Comparison of ENCODE assay signal across 23 cellular contexts in genomic region chrX:12021708-12022107, GRCh38.
"Had no signal": no experiment of that assay in that cellular context is flagged by ENCODE, and none has a peak within 500 bp of the region (broad histone marks: within the 10 kb centered on the region; RNA-seq: fewer than 3 reads in every experiment).

No MANE protein-coding gene starts in this region.

- H3K27ac ChIP-seq: Peyer's patch, RWPE1 had no signal

- H3K27me3 ChIP-seq: MG63, Peyer's patch had no signal

- H3K4me1 ChIP-seq: Peyer's patch had no signal

- H3K9me3 ChIP-seq: MG63, Peyer's patch had no signal

- H3K36me3 ChIP-seq: MG63, Peyer's patch had no signal

- H3K4me3 ChIP-seq: MG63, Peyer's patch had no signal

- DNase-seq: activated CD4-positive, alpha-beta T cell treated with anti-CD3 and anti-CD28 coated beads for 48 hours; activated CD4-positive, alpha-beta T cell treated with anti-CD3 and anti-CD28 coated beads, Interleukin-2, amount 50 U/mL, for 4 hours; activated CD4-positive, CD25-positive, alpha-beta regulatory T cell treated with anti-CD3 and anti-CD28 coated beads, Interleukin-2, amount 50 U/mL, for 72 hours; activated CD8-positive, alpha-beta T cell treated with anti-CD3 and anti-CD28 coated beads, Interleukin-2, amount 10 ng/mL, durations not matched to agents 7 days and 5 days; activated effector memory CD4-positive, alpha-beta T cell treated with Interleukin-2 at 50 U/mL for 16 hours; activated naive CD4-positive, alpha-beta T cell treated with anti-CD3 and anti-CD28 coated beads for 36 hours; activated naive CD8-positive, alpha-beta T cell treated with anti-CD3 and anti-CD28 coated beads for 36 hours; activated T-cell treated with anti-CD3 and anti-CD28 coated beads, Interleukin-2, amount 50 U/mL, for 24 hours; anterior cingulate cortex; MG63; MV-4-11; NCI-H1105; NCI-H1436; NCI-H1694 treated with DMSO at 0.1 percent for 48 hours; NCI-H2029 treated with DMSO at 0.1 percent for 48 hours; NCI-H345; NCI-H510A; NCI-H526 treated with DMSO at 0.1 percent for 48 hours; NK-92 treated with Interleukin-12 subunit alpha and Interleukin-12 subunit beta, amount 100 ng/mL, for 24 hours; Peyer's patch; SHP77 treated with DMSO at 0.1 percent for 48 hours; T-helper 9 cell had no signal
